In genomic region chr14:93269341-93270068, GRCh38 we compare ENCODE assay signal across 14 cellular contexts.
DNase-seq lines count a peak whose midpoint lies in the region; ATAC-seq and TF ChIP-seq lines count a peak whose summit lies in the region.
"Had no signal": no experiment of that assay in that cellular context is flagged by ENCODE, and none has a peak within 500 bp of the region (broad histone marks: within the 10 kb centered on the region; RNA-seq: fewer than 3 reads in every experiment).

No MANE protein-coding gene starts in this region.

- H3K27ac ChIP-seq in tibial artery = peak overlapping the region; percentile 58 to 59
- H3K27ac ChIP-seq: C4-2B, esophagus muscularis mucosa, skin epidermis, suprapubic skin had no signal

- TF ChIP-seq CTCF in tibial artery (IDR thresholded peaks at IDR 0.05) = no peak

- H3K27me3 ChIP-seq in tibial artery = no peaks in the 10 kb centered on the region
- H3K27me3 ChIP-seq: esophagus muscularis mucosa, suprapubic skin had no signal

- H3K9me3 ChIP-seq in tibial artery = no peaks in the 10 kb centered on the region
- H3K9me3 ChIP-seq: esophagus muscularis mucosa, suprapubic skin had no signal

- intact Hi-C loops in Right ventricle myocardium superior (cut with DNase I) = no loop called here
- intact Hi-C loops in cardiac septum (cut with DNase I) = no loop called here
- intact Hi-C loops in tibial artery (cut with DNase I; ENCODE audit: low total_unique reads) = no loop called here

- no peak for DNase-seq in Right ventricle myocardium superior
- no peak for DNase-seq in cardiac septum (ENCODE audit: low spot score)
- DNase-seq in cerebellar cortex (ENCODE audit: low spot score) = peak; percentile 24
- DNase-seq in kidney glomerular epithelial cell (lab: John Stamatoyannopoulos, UW) = peak; percentile 33
- DNase-seq in tibial artery = peak in 1 of 2 donors; percentile 28
- no peak for DNase-seq in NCI-H1417 (lab: John Stamatoyannopoulos, UW)
- DNase-seq in SKM-1 treated with dmso at 0.1 percent for 144 hours (lab: John Stamatoyannopoulos, UW; ENCODE audit: unreplicated experiment) = no peak
- DNase-seq in SKM-1 (lab: John Stamatoyannopoulos, UW; ENCODE audit: unreplicated experiment) = no peak
- DNase-seq: Kasumi-1, RPMI8226 had no signal

- peak; percentile 52 for ATAC-seq in Right ventricle myocardium superior (ENCODE audit: poor library complexity)

- no peak overlapping the region for H3K4me3 ChIP-seq in tibial artery
- H3K4me3 ChIP-seq: esophagus muscularis mucosa, skin epidermis, suprapubic skin had no signal

- H3K36me3 ChIP-seq in tibial artery = no peaks in the 10 kb centered on the region
- H3K36me3 ChIP-seq: suprapubic skin had no signal

- H3K4me1 ChIP-seq in tibial artery = peaks cover 0 to 9% (median 6%) of the 10 kb centered on the region in 4 donors
- H3K4me1 ChIP-seq: suprapubic skin had no signal

Comparison
In these comparisons a context has a peak if more than half of its experiments do, and no peak if none do; other contexts are left out.
1. DNase-seq: peak in cerebellar cortex (single experiment) and kidney glomerular epithelial cell (single experiment); none in Right ventricle myocardium superior (single experiment), cardiac septum (single experiment), NCI-H1417 (0 of 3), SKM-1 treated with dmso at 0.1 percent for 144 hours (single experiment) and SKM-1 (single experiment).